ENCODE assay signal across 8 cellular contexts in genomic region chr1:229558460-229559335, GRCh38. TPM values are rescaled to one million over a fixed set of nuclear protein-coding genes. Genes with fewer than 3 reads are reported as not detected.
DNase-seq lines count a peak whose midpoint lies in the region; FAIRE-seq and TF ChIP-seq lines count a peak whose summit lies in the region.

Gene ABCB10 (minus strand): TSS chr1:229558707. CDS start chr1:229558652, 55 bp downstream.

- H3K27ac ChIP-seq in neural cell (ENCODE audit: low read length) (peak within 1 kb of the TSS; percentile 65), stomach (peak within 1 kb of the TSS; percentile 89 to 98 (median 95))

- FAIRE-seq in G401.6 (lab: Jason Lieb, UNC): peak; percentile 93

- 0 to 1% (median 0%) methylated on average over 47 to 109 of the region's 109 CpGs for WGBS in stomach, 5 donors

- H3K9me3 ChIP-seq in Loucy (ENCODE audit: insufficient read depth, low read depth, low read length) (no peaks in the 10 kb centered on the region), neural cell (ENCODE audit: low read length) (no peaks in the 10 kb centered on the region), stomach (no peaks in the 10 kb centered on the region)

- peak; percentile 60 for TF ChIP-seq RAD21 in neural cell (conservative IDR thresholded peaks at IDR 0.05)

- no peak for TF ChIP-seq POLR2A in stomach (IDR thresholded peaks at IDR 0.05)

- H3F3A ChIP-seq in Loucy (ENCODE audit: low read depth) (no peaks in the 10 kb centered on the region), neural cell (ENCODE audit: insufficient read depth, low read length, poor library complexity, severe bottlenecking) (no peaks in the 10 kb centered on the region)

- TF ChIP-seq EP300 in neural cell (conservative IDR thresholded peaks at IDR 0.05; ENCODE audit: poor library complexity, severe bottlenecking): peak; percentile 39
- no peak for TF ChIP-seq EP300 in stomach (IDR thresholded peaks at IDR 0.05)

- H3K36me3 ChIP-seq in H7 (replicated peaks; ENCODE audit: control insufficient read depth, insufficient read depth, low read length) (no peaks in the 10 kb centered on the region), Loucy (ENCODE audit: insufficient read depth, low read length) (no peaks in the 10 kb centered on the region), neural cell (ENCODE audit: insufficient read depth, low read length) (no peaks in the 10 kb centered on the region), stomach (no peaks in the 10 kb centered on the region)

- intact Hi-C loops in stomach (cut with DNase I; ENCODE audit: low total_unique reads): no loop called here

- H3K9me2 ChIP-seq in Loucy (replicated peaks; ENCODE audit: low read depth, low read length) (no peaks in the 10 kb centered on the region), neural cell (ENCODE audit: insufficient read depth, low read length) (no peaks in the 10 kb centered on the region)

- H3K4me3 ChIP-seq in H7 (ENCODE audit: insufficient read depth, low read depth, low read length) (peak within 1 kb of the TSS; percentile 75), Loucy (ENCODE audit: low read length, poor library complexity, severe bottlenecking) (peak within 1 kb of the TSS; percentile 73), neural cell (ENCODE audit: low read length) (peak within 1 kb of the TSS; percentile 84), stomach (peak within 1 kb of the TSS; percentile 95 to 97 (median 96))

- DNase-seq in H7 (peak; percentile 98), SHP77 treated with DMSO at 0.1 percent for 48 hours (lab: John Stamatoyannopoulos, UW) (peak; percentile 92), fibroblast of the conjunctiva (ENCODE audit: low read depth) (peak; percentile 96), stomach (peak; percentile 96)
- DNase-seq in activated effector memory CD4-positive, alpha-beta T cell treated with anti-CD3 and anti-CD28 coated beads, Interleukin-2, amount 50 U/mL, for 16 hours: peak; percentile 94

- peak within 1 kb of the TSS; percentile 68 for H3K9ac ChIP-seq in Loucy (ENCODE audit: low read depth, low read length, poor library complexity, severe bottlenecking)
- H3K9ac ChIP-seq in neural cell (ENCODE audit: low read length): peak within 1 kb of the TSS; percentile 73

- H3K27me3 ChIP-seq in H7 (ENCODE audit: control insufficient read depth, insufficient read depth, low read length): no peaks in the 10 kb centered on the region
- no peaks in the 10 kb centered on the region for H3K27me3 ChIP-seq in Loucy (ENCODE audit: insufficient read depth, low read length, poor library complexity, severe bottlenecking)
- H3K27me3 ChIP-seq in neural cell (ENCODE audit: insufficient read depth, low read depth, low read length): no peaks in the 10 kb centered on the region
- no peaks in the 10 kb centered on the region for H3K27me3 ChIP-seq in stomach

- H2AFZ ChIP-seq in Loucy (ENCODE audit: low read length): peak within 1 kb of the TSS; percentile 79
- H2AFZ ChIP-seq in neural cell (ENCODE audit: low read depth, low read length): peak within 1 kb of the TSS; percentile 34

- peaks cover 12% of the 10 kb centered on the region; the same call in 1 of the 2 replicates for H3K79me2 ChIP-seq in Loucy (ENCODE audit: insufficient read depth, low read length)
- H3K79me2 ChIP-seq in neural cell (replicated peaks; ENCODE audit: insufficient read depth, low read length): peaks cover 35% of the 10 kb centered on the region

- H4K20me1 ChIP-seq in Loucy (ENCODE audit: insufficient read depth, low read length, poor library complexity, severe bottlenecking) (no peaks in the 10 kb centered on the region), neural cell (ENCODE audit: insufficient read depth) (no peaks in the 10 kb centered on the region)

- H3K4me1 ChIP-seq in Loucy (ENCODE audit: insufficient read depth, low read length, poor library complexity, severe bottlenecking): peaks cover 19% of the 10 kb centered on the region
- H3K4me1 ChIP-seq in stomach: peaks cover 14 to 48% (median 35%) of the 10 kb centered on the region in 4 donors

- H3K4me2 ChIP-seq in Loucy (ENCODE audit: low read depth, low read length, poor library complexity, severe bottlenecking): peak within 1 kb of the TSS; percentile 68
- H3K4me2 ChIP-seq in neural cell (ENCODE audit: low read length): peak within 1 kb of the TSS; percentile 35

- TF ChIP-seq CTCF in Loucy (conservative IDR thresholded peaks at IDR 0.05; ENCODE audit: low read length): peak; percentile 60
- peak; percentile 98 for TF ChIP-seq CTCF in neural cell (IDR thresholded peaks at IDR 0.05; ENCODE audit: poor library complexity, severe bottlenecking)
- TF ChIP-seq CTCF in stomach (IDR thresholded peaks at IDR 0.05): peak in 6 of 7 experiments; percentile 5 to 90 (median 72)

TF ChIP-seq in neural cell, 6 proteins besides CTCF, POLR2A, EP300 and RAD21:
- TF ChIP-seq, protein P1, sequence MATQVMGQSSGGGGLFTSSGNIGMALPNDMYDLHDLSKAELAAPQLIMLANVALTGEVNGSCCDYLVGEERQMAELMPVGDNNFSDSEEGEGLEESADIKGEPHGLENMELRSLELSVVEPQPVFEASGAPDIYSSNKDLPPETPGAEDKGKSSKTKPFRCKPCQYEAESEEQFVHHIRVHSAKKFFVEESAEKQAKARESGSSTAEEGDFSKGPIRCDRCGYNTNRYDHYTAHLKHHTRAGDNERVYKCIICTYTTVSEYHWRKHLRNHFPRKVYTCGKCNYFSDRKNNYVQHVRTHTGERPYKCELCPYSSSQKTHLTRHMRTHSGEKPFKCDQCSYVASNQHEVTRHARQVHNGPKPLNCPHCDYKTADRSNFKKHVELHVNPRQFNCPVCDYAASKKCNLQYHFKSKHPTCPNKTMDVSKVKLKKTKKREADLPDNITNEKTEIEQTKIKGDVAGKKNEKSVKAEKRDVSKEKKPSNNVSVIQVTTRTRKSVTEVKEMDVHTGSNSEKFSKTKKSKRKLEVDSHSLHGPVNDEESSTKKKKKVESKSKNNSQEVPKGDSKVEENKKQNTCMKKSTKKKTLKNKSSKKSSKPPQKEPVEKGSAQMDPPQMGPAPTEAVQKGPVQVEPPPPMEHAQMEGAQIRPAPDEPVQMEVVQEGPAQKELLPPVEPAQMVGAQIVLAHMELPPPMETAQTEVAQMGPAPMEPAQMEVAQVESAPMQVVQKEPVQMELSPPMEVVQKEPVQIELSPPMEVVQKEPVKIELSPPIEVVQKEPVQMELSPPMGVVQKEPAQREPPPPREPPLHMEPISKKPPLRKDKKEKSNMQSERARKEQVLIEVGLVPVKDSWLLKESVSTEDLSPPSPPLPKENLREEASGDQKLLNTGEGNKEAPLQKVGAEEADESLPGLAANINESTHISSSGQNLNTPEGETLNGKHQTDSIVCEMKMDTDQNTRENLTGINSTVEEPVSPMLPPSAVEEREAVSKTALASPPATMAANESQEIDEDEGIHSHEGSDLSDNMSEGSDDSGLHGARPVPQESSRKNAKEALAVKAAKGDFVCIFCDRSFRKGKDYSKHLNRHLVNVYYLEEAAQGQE (IDR thresholded peaks at IDR 0.05; ENCODE audit: borderline replicate concordance): peak; percentile 44
- peak; percentile 77 for TF ChIP-seq POLR2AphosphoS5 (IDR thresholded peaks at IDR 0.05)
- TF ChIP-seq TAF1 (IDR thresholded peaks at IDR 0.05; ENCODE audit: low read depth): peak; percentile 42
- TF ChIP-seq EZH2 (IDR thresholded peaks at IDR 0.05; ENCODE audit: borderline replicate concordance, insufficient read depth, low read length, poor library complexity, severe bottlenecking): no peak
- TF ChIP-seq MXI1 (conservative IDR thresholded peaks at IDR 0.05; ENCODE audit: poor library complexity, severe bottlenecking): peak; percentile 100
- peak; percentile 64 for TF ChIP-seq SMC3 (conservative IDR thresholded peaks at IDR 0.05; ENCODE audit: poor library complexity)

RNA-seq across cellular contexts. Expression of gene ABCB10, which starts in this region (rescaled TPM):
- total RNA-seq in H7 (2014; rRNA removed; shearing (Covaris generic)): 18.0 and 19.8 TPM in 2 replicates
- 27.9 and 31.4 TPM in 2 replicates for polyA plus RNA-seq in neural cell
- 18.9 and 20.9 TPM in 2 replicates for polyA minus RNA-seq in neural cell
- 10 to 100 TPM in 4 of 5 donors, 1 to 10 TPM in 1; 3.5 to 24.2 (median 19.7) TPM for total RNA-seq in stomach
- 1 to 10 TPM; 2.7 to 7.1 (median 3.2) TPM for polyA plus RNA-seq in stomach

Comparison
In these comparisons a context has a peak if more than half of its experiments do, and no peak if none do; other contexts are left out.
1. Peak in every context shown above with its lines: DNase-seq, H3K4me3 ChIP-seq and H3K27ac ChIP-seq.